ENCODE assay signal across 8 cellular contexts in the genomic region with DNA sequence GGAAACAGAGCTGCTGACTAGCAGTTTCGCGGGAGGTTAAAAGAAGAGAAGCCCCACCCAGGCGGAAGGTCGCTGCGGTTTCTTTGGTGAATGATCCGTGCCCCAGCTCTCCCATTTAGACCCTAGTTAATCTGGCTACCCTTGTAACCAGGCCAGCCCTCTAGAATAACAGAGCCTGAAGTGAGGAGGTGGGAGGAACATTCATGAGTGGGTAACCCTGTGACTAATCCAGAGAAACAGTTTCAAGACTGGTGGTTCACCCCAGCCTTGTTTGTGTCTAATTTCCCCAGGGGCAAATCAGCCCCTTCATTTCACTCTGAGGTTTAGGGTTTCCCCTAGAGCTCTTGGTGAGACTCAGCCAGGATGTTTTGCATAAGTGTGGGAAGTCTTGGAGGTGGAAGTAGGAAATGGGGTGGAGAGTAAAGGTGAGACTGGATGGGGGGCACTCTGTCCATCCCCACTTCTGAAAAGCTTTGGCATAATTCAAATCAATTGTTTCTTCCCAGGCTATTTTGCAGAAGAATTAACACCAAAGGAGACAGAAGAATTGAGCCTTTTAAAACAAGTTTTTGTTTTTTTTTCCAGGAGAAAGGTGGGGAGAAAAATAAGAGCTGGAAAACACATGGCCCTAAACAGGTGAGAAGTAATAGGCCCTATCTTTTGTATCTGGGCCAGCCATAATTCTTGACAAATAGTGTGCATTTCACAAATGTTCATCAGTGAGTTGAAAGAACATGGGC.
DNase-seq lines count a peak whose midpoint lies in the region; ATAC-seq and TF ChIP-seq lines count a peak whose summit lies in the region.

No MANE protein-coding gene starts in this region.

- no peak for TF ChIP-seq CTCF in osteoblast (IDR thresholded peaks at IDR 0.05; ENCODE audit: extremely low read depth, low read depth, low read length)
- TF ChIP-seq CTCF in A673 (conservative IDR thresholded peaks at IDR 0.05; ENCODE audit: low read depth, low read length): no peak
- TF ChIP-seq CTCF in Caco-2 (IDR thresholded peaks at IDR 0.05; ENCODE audit: insufficient read depth in 1 of 2, low read depth in 1 of 2, low read length in 1 of 2, severe bottlenecking in 1 of 2, unreplicated experiment in 1 of 2): no peak

- H3K36me3 ChIP-seq in osteoblast (ENCODE audit: insufficient read depth, low read length): no peaks in the 10 kb centered on the region
- no peaks in the 10 kb centered on the region for H3K36me3 ChIP-seq in A673 (ENCODE audit: insufficient read depth, low read length, poor library complexity, severe bottlenecking)
- H3K36me3 ChIP-seq in Caco-2 (ENCODE audit: control insufficient read depth, insufficient read depth, low read length): no peaks in the 10 kb centered on the region

- H4K20me1 ChIP-seq in osteoblast (ENCODE audit: insufficient read depth, low read length): no peaks in the 10 kb centered on the region

- H3K4me1 Mint-ChIP-seq in activated T-cell treated with anti-CD3 and anti-CD28 coated beads, Interleukin-2, amount 50 U/mL, for 24 hours (ENCODE audit: low read depth): peaks cover 93% of the 10 kb centered on the region
- peaks cover 9% of the 10 kb centered on the region for H3K4me1 Mint-ChIP-seq in Caco-2 (ENCODE audit: low read depth, unreplicated experiment)

- peak; percentile 77 for ATAC-seq in GM18499 (IDR thresholded peaks at IDR 0.05; ENCODE audit: insufficient read depth, unreplicated experiment)
- ATAC-seq in HG02588 (IDR thresholded peaks at IDR 0.05; ENCODE audit: unreplicated experiment): peak; percentile 88

- H3K4me2 ChIP-seq in osteoblast (ENCODE audit: insufficient read depth, low read length): peak overlapping the region; percentile 30

- peak overlapping the region; percentile 58 for H3K4me3 Mint-ChIP-seq in activated T-cell treated with anti-CD3 and anti-CD28 coated beads, Interleukin-2, amount 50 U/mL, for 24 hours
- no peak overlapping the region for H3K4me3 Mint-ChIP-seq in Caco-2 (ENCODE audit: unreplicated experiment)

- H3K27me3 ChIP-seq in osteoblast (ENCODE audit: insufficient read depth, low read length) (no peaks in the 10 kb centered on the region), A673 (replicated peaks; ENCODE audit: insufficient read depth, low read depth, low read length, poor library complexity) (no peaks in the 10 kb centered on the region), Caco-2 (replicated peaks; ENCODE audit: control insufficient read depth, insufficient read depth, low read length) (no peaks in the 10 kb centered on the region)

- peaks cover 33% of the 10 kb centered on the region for H3K9me3 Mint-ChIP-seq in activated T-cell treated with anti-CD3 and anti-CD28 coated beads, Interleukin-2, amount 50 U/mL, for 24 hours
- peaks cover 27% of the 10 kb centered on the region for H3K9me3 Mint-ChIP-seq in Caco-2 (ENCODE audit: unreplicated experiment)

- intact Hi-C loops in A673 (cut with micrococcal nuclease; ENCODE audit: unreplicated experiment): no loop called here
- intact Hi-C loops in Caco-2 (cut with micrococcal nuclease; ENCODE audit: unreplicated experiment): no loop called here

- BruUV-seq in A673 (replicated peaks; lab: Mats Ljungman, UMichigan) (no TSS peak), Caco-2 (replicated peaks; lab: Mats Ljungman, UMichigan) (no TSS peak)

- H3K27ac Mint-ChIP-seq in activated T-cell treated with anti-CD3 and anti-CD28 coated beads, Interleukin-2, amount 50 U/mL, for 24 hours: peak overlapping the region; percentile 95
- H3K27ac Mint-ChIP-seq in Caco-2 (ENCODE audit: unreplicated experiment): no peak overlapping the region

- peaks cover 27% of the 10 kb centered on the region for H3K36me3 Mint-ChIP-seq in activated T-cell treated with anti-CD3 and anti-CD28 coated beads, Interleukin-2, amount 50 U/mL, for 24 hours (ENCODE audit: low read depth)
- H3K36me3 Mint-ChIP-seq in Caco-2 (ENCODE audit: insufficient read depth, unreplicated experiment): no peaks in the 10 kb centered on the region

- H3K27me3 Mint-ChIP-seq in activated T-cell treated with anti-CD3 and anti-CD28 coated beads, Interleukin-2, amount 50 U/mL, for 24 hours: peaks cover 4% of the 10 kb centered on the region
- peaks cover 5% of the 10 kb centered on the region for H3K27me3 Mint-ChIP-seq in Caco-2 (ENCODE audit: insufficient read depth, unreplicated experiment)

- CTCF ChIA-PET in A673 (lab: Charles Lee): no interaction called here
- CTCF ChIA-PET in Caco-2 (lab: Charles Lee): no interaction called here

- H3K79me2 ChIP-seq in osteoblast (ENCODE audit: insufficient read depth, low read length): no peaks in the 10 kb centered on the region

- no peaks in the 10 kb centered on the region for H3K9me3 ChIP-seq in osteoblast (ENCODE audit: low read depth, low read length)
- H3K9me3 ChIP-seq in A673 (ENCODE audit: low read depth, low read length, poor library complexity, severe bottlenecking): peaks cover 10% of the 10 kb centered on the region
- no peaks in the 10 kb centered on the region for H3K9me3 ChIP-seq in Caco-2

- H2AFZ ChIP-seq in osteoblast (ENCODE audit: low read length): no peak overlapping the region

- DNase-seq in NCI-H526 (lab: John Stamatoyannopoulos, UW): peak; percentile 16 to 53
- DNase-seq in activated T-cell treated with anti-CD3 and anti-CD28 coated beads, Interleukin-2, amount 50 U/mL, for 24 hours: peak; percentile 81
- no peak for DNase-seq in osteoblast (ENCODE audit: insufficient read length, low spot score, missing footprints)
- no peak for DNase-seq in A673 (ENCODE audit: low spot score)
- no peak for DNase-seq in retina
- no peak for DNase-seq in Caco-2

- POLR2A ChIA-PET in A673 (lab: Charles Lee; ENCODE audit: low non-redundant PET) (interaction anchor here (0.7 kb wide), 1 partner anchor 39 kb away, joined by 3 read pairs; no protein-coding TSS in a partner anchor), Caco-2 (lab: Charles Lee) (no interaction called here)

- H3K4me3 ChIP-seq in osteoblast (ENCODE audit: insufficient read depth, low read length): no peak overlapping the region
- no peak overlapping the region for H3K4me3 ChIP-seq in A673 (ENCODE audit: low read depth, low read length, poor library complexity, severe bottlenecking)
- no peak overlapping the region for H3K4me3 ChIP-seq in Caco-2 (ENCODE audit: low read depth, low read length)

- H3K27ac ChIP-seq in osteoblast (ENCODE audit: low read depth, low read length) (no peak overlapping the region), A673 (ENCODE audit: low read depth, low read length, poor library complexity, severe bottlenecking) (no peak overlapping the region)

- H3K4me1 ChIP-seq in osteoblast (ENCODE audit: insufficient read depth, low read length) (peaks cover 36% of the 10 kb centered on the region), A673 (ENCODE audit: insufficient read depth, low read length, poor library complexity, severe bottlenecking) (no peaks in the 10 kb centered on the region), Caco-2 (no peaks in the 10 kb centered on the region)

Comparison
In these comparisons a context has a peak if more than half of its experiments do, and no peak if none do; other contexts are left out.
1. DNase-seq: peak in NCI-H526 (2 of 2) and activated T-cell treated with anti-CD3 and anti-CD28 coated beads, Interleukin-2, amount 50 U/mL, for 24 hours (single experiment); none in osteoblast (single experiment), A673 (single experiment), retina (single experiment) and Caco-2 (0 of 2).